25 cellular contexts compared by ENCODE assay signal in the genomic region with DNA sequence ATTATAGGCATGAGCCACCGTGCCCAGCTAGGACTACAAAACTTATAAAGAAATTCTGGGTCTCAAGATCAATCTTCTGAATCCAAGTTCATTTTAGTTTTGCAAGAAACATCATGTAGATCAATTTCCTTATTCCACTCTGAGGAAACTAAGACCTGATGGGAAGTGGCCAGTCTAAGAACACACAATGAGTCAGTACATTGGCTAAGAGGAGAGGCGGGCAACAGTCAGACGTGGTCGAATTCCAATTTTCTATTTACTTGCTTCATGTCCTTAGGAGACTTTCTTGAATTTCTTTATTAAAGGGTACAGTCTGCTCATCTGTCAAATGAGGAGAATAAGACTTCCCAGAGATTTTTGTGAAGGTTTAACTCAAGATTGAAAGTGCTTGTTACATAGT.
DNase-seq lines count a peak whose midpoint lies in the region; ATAC-seq and TF ChIP-seq lines count a peak whose summit lies in the region.
"Had no signal": no experiment of that assay in that cellular context is flagged by ENCODE, and none has a peak within 500 bp of the region (broad histone marks: within the 10 kb centered on the region; RNA-seq: fewer than 3 reads in every experiment).

No MANE protein-coding gene starts in this region.

- H3K36me3 ChIP-seq in gastroesophageal sphincter, result no peaks in the 10 kb centered on the region
- H3K36me3 ChIP-seq in upper lobe of left lung, result no peaks in the 10 kb centered on the region
- no peaks in the 10 kb centered on the region for H3K36me3 ChIP-seq in MM.1S (replicated peaks; ENCODE audit: insufficient read depth, low read length)

- WGBS in gastroesophageal sphincter (ENCODE audit: low coverage in 1 of 2), 2 donors, result 81% methylated on average over 3 of the region's 4 CpGs; no CpG with 5 or more reads in 1 of the 2 donors
- WGBS in upper lobe of left lung, 2 donors, result 67 to 75% methylated on average over 4 of the region's 4 CpGs

- no peak for TF ChIP-seq POLR2A in gastroesophageal sphincter (IDR thresholded peaks at IDR 0.05)
- TF ChIP-seq POLR2A in upper lobe of left lung (IDR thresholded peaks at IDR 0.05), result no peak

- TF ChIP-seq EP300 in gastroesophageal sphincter (IDR thresholded peaks at IDR 0.05), result no peak
- TF ChIP-seq EP300 in upper lobe of left lung (IDR thresholded peaks at IDR 0.05), result no peak

- H3K4me1 ChIP-seq in gastroesophageal sphincter, result peaks cover 0 to 20% (median 2%) of the 10 kb centered on the region in 3 donors
- peaks cover 0 to 6% (median 4%) of the 10 kb centered on the region in 4 donors for H3K4me1 ChIP-seq in upper lobe of left lung
- H3K4me1 ChIP-seq in MM.1S (ENCODE audit: low read length), result no peaks in the 10 kb centered on the region

- no peak overlapping the region for H3K9ac ChIP-seq in MM.1S (ENCODE audit: low read length)

- no peak overlapping the region for H2AFZ ChIP-seq in MM.1S (ENCODE audit: low read length)

- no peaks in the 10 kb centered on the region for H3K9me2 ChIP-seq in MM.1S (replicated peaks; ENCODE audit: insufficient read depth, low read length)

- ATAC-seq in gastroesophageal sphincter (peak; percentile 73), upper lobe of left lung (ENCODE audit: low FRiP score in 2 of 2) (peak; percentile 15 to 45), GM18502 (IDR thresholded peaks at IDR 0.05; ENCODE audit: poor library complexity, unreplicated experiment) (no peak)
- ATAC-seq: activated CD8-positive, alpha-beta T cell treated with anti-CD3 and anti-CD28 coated beads for 36 hours; stimulated activated naive CD8-positive, alpha-beta T cell treated with anti-CD3 and anti-CD28 coated beads, Interleukin-15, amount 100 ng/mL, for 72 hours had no signal

- no peaks in the 10 kb centered on the region for H3K9me3 ChIP-seq in gastroesophageal sphincter
- no peaks in the 10 kb centered on the region for H3K9me3 ChIP-seq in upper lobe of left lung
- no peaks in the 10 kb centered on the region for H3K9me3 ChIP-seq in MM.1S (replicated peaks; ENCODE audit: insufficient read depth, low read length)

- H3K4me2 ChIP-seq in MM.1S (ENCODE audit: low read depth, low read length), result no peak overlapping the region

- peak overlapping the region; percentile 92 for H3K27ac ChIP-seq in VCaP
- H3K27ac ChIP-seq in gastroesophageal sphincter, result peak overlapping the region in 1 of 4 donors; percentile 6
- no peak overlapping the region for H3K27ac ChIP-seq in upper lobe of left lung
- no peak overlapping the region for H3K27ac ChIP-seq in MM.1S (ENCODE audit: low read length)

- no peaks in the 10 kb centered on the region for H3F3A ChIP-seq in MM.1S (ENCODE audit: insufficient read depth, low read length)

- TF ChIP-seq CTCF in VCaP (conservative IDR thresholded peaks at IDR 0.05) (no peak), gastroesophageal sphincter (IDR thresholded peaks at IDR 0.05) (no peak), upper lobe of left lung (IDR thresholded peaks at IDR 0.05) (no peak), MM.1S (IDR thresholded peaks at IDR 0.05; ENCODE audit: low read length) (no peak)

- DNase-seq in GM03348 (ENCODE audit: low spot score) (peak; percentile 71), upper lobe of left lung (no peak), HuH-7.5 (ENCODE audit: low spot score) (no peak), MM.1S (no peak)
- DNase-seq: activated CD4-positive, CD25-positive, alpha-beta regulatory T cell treated with anti-CD3 and anti-CD28 coated beads, Interleukin-2, amount 50 U/mL, for 72 hours; activated CD8-positive, alpha-beta T cell treated with anti-CD3 and anti-CD28 coated beads for 36 hours; activated naive CD8-positive, alpha-beta T cell treated with anti-CD3 and anti-CD28 coated beads for 36 hours; H7; IMR-90; kidney; naive B cell; NCI-H1092 treated with DMSO at 0.1 percent for 48 hours; NCI-H1930; NCI-H2227 treated with DMSO at 0.1 percent for 48 hours; NCI-H69; RPMI8226; small intestine; stimulated activated CD4-positive, alpha-beta T cell treated with anti-CD3 and anti-CD28 coated beads, Interleukin-1b, Interleukin-23, amount 100 ng/mL, for 48 hours; stimulated activated CD8-positive, alpha-beta memory T cell treated with anti-CD3 and anti-CD28 coated beads, Interleukin-4, amount 100 ng/mL, for 48 hours; stimulated activated naive CD8-positive, alpha-beta T cell treated with anti-CD3 and anti-CD28 coated beads, Interleukin-15, amount 100 ng/mL, for 72 hours; T-helper 1 cell; trophoblast cell had no signal

- H3K27me3 ChIP-seq in gastroesophageal sphincter (no peaks in the 10 kb centered on the region), upper lobe of left lung (no peaks in the 10 kb centered on the region), MM.1S (replicated peaks; ENCODE audit: insufficient read depth, low read length) (no peaks in the 10 kb centered on the region)

- H3K4me3 ChIP-seq in gastroesophageal sphincter (no peak overlapping the region), upper lobe of left lung (no peak overlapping the region), MM.1S (ENCODE audit: low read length) (no peak overlapping the region)

- H3K79me2 ChIP-seq in MM.1S (ENCODE audit: low read length), result no peaks in the 10 kb centered on the region

- H4K20me1 ChIP-seq in MM.1S (ENCODE audit: insufficient read depth, low read length), result no peaks in the 10 kb centered on the region
